24 cellular contexts compared by ENCODE assay signal in genomic region chr19:39963860-39964259, GRCh38. TPM values are rescaled to one million over a fixed set of nuclear protein-coding genes. Genes with fewer than 3 reads are reported as not detected.
A peak's percentile ranks its signal among the peaks of the same experiment; 100 is the strongest.
DNase-seq lines count a peak whose midpoint lies in the region; ATAC-seq, FAIRE-seq and TF ChIP-seq lines count a peak whose summit lies in the region.
"Had no signal": no experiment of that assay in that cellular context is flagged by ENCODE, and none has a peak within 500 bp of the region (broad histone marks: within the 10 kb centered on the region; RNA-seq: fewer than 3 reads in every experiment).

No MANE protein-coding gene starts in this region.

- no peaks in the 10 kb centered on the region for H3K79me2 ChIP-seq in osteoblast (ENCODE audit: insufficient read depth, low read length)

- no peaks in the 10 kb centered on the region for H4K20me1 ChIP-seq in osteoblast (ENCODE audit: insufficient read depth, low read length)

- H3K27me3 Mint-ChIP-seq in T-helper 17 cell = no peaks in the 10 kb centered on the region

- WGBS in heart right ventricle, 2 donors = 82 to 88% methylated on average over 3 of the region's 3 CpGs

- H2AFZ ChIP-seq in osteoblast (ENCODE audit: low read length) = no peak overlapping the region
- H2AFZ ChIP-seq: PC-9 had no signal

- TF ChIP-seq CTCF in heart right ventricle (IDR thresholded peaks at IDR 0.05) = no peak
- no peak for TF ChIP-seq CTCF in osteoblast (IDR thresholded peaks at IDR 0.05; ENCODE audit: extremely low read depth, low read depth, low read length)

- H3K4me3 ChIP-seq in heart right ventricle (no peak overlapping the region), osteoblast (ENCODE audit: insufficient read depth, low read length) (no peak overlapping the region)
- H3K4me3 ChIP-seq: GM12878, PC-9 had no signal

- peak; percentile 25 for DNase-seq in activated CD8-positive, alpha-beta memory T cell treated with anti-CD3 and anti-CD28 coated beads, Interleukin-2, amount 50 U/mL, for 48 hours
- no peak for DNase-seq in activated CD8-positive, alpha-beta memory T cell treated with anti-CD3 and anti-CD28 coated beads, Interleukin-2, amount 50 U/mL, for 4 hours
- DNase-seq in GM19239 (ENCODE audit: insufficient read length, low spot score) = no peak
- DNase-seq in T-helper 17 cell = no peak
- DNase-seq in stimulated activated CD8-positive, alpha-beta memory T cell treated with anti-CD3 and anti-CD28 coated beads, Interleukin-4, amount 100 ng/mL, for 48 hours = peak; percentile 10
- no peak for DNase-seq in heart right ventricle
- no peak for DNase-seq in osteoblast (ENCODE audit: insufficient read length, low spot score, missing footprints)
- DNase-seq in SHP77 treated with DMSO at 0.1 percent for 48 hours (lab: John Stamatoyannopoulos, UW) = no peak
- DNase-seq: DND-41, GOT3, MV-4-11, NCI-H1105 treated with DMSO at 0.1 percent for 48 hours, NCI-H1694, NCI-H2081, NCI-H2171 treated with DMSO at 0.1 percent for 48 hours, NCI-H524 treated with DMSO at 0.1 percent for 48 hours, PC-9, RPMI8226, SIG-M5 had no signal

- no peak overlapping the region for H3K4me3 Mint-ChIP-seq in T-helper 17 cell

- peaks cover 30% of the 10 kb centered on the region for H3K4me1 Mint-ChIP-seq in T-helper 17 cell

- H3K4me1 ChIP-seq in heart right ventricle (peaks cover 0 to 1% (median 0%) of the 10 kb centered on the region in 9 donors), osteoblast (ENCODE audit: insufficient read depth, low read length) (no peaks in the 10 kb centered on the region)

- ATAC-seq in T-helper 17 cell (no peak), heart right ventricle (no peak)
- ATAC-seq: GM12878, HCT116 had no signal

- H3K36me3 Mint-ChIP-seq in T-helper 17 cell (ENCODE audit: low read depth) = no peaks in the 10 kb centered on the region
- H3K36me3 Mint-ChIP-seq: CD14-positive monocyte had no signal

- peak; percentile 44 for FAIRE-seq in GM19239 (lab: Jason Lieb, UNC)
- FAIRE-seq: GM12878 had no signal

- H3K27me3 ChIP-seq in heart right ventricle (peaks cover 0 to 48% (median 0%) of the 10 kb centered on the region in 7 donors), osteoblast (ENCODE audit: insufficient read depth, low read length) (no peaks in the 10 kb centered on the region)

- intact Hi-C loops in heart right ventricle (cut with DNase I) = loop anchor here in 2 of 10 donors (10.0 kb wide), 2 partner anchors 169 to 179 kb away; no protein-coding TSS in a partner anchor

- H3K27ac Mint-ChIP-seq in T-helper 17 cell = peak overlapping the region; percentile 53
- H3K27ac Mint-ChIP-seq: CD14-positive monocyte had no signal

- no peak overlapping the region for H3K4me2 ChIP-seq in osteoblast (ENCODE audit: insufficient read depth, low read length)
- H3K4me2 ChIP-seq: KMS-11, PC-9 had no signal

- no peak overlapping the region for H3K27ac ChIP-seq in heart right ventricle
- no peak overlapping the region for H3K27ac ChIP-seq in osteoblast (ENCODE audit: low read depth, low read length)
- H3K27ac ChIP-seq: KMS-11, PC-9 had no signal

- H3K9me3 ChIP-seq in T-helper 17 cell (ENCODE audit: control insufficient read depth, low read length, poor library complexity, severe bottlenecking) = no peaks in the 10 kb centered on the region
- H3K9me3 ChIP-seq in heart right ventricle = no peaks in the 10 kb centered on the region
- no peaks in the 10 kb centered on the region for H3K9me3 ChIP-seq in osteoblast (ENCODE audit: low read depth, low read length)

- H3K36me3 ChIP-seq in heart right ventricle (no peaks in the 10 kb centered on the region), osteoblast (ENCODE audit: insufficient read depth, low read length) (no peaks in the 10 kb centered on the region)

RNA-seq across cellular contexts. Expression of gene PSMC4, which starts 7.1 kb away (rescaled TPM):
- 10 to 100 TPM; 82.2 to 87.5 TPM for total RNA-seq in T-helper 17 cell
- 10 to 100 TPM; 64.1 to 86.5 (median 78.1) TPM for total RNA-seq in heart right ventricle
- 100 to 1,000 TPM in 1 of 2 donors, 10 to 100 TPM in 1; 81.9 to 111 TPM for polyA plus RNA-seq in heart right ventricle
- 89.9 and 99.5 TPM in 2 replicates for total RNA-seq in osteoblast

RNA-seq across cellular contexts. Expression of gene FCGBP, which starts 29.4 kb away (rescaled TPM):
- total RNA-seq in T-helper 17 cell (10 to 100 TPM in 1 of 2 donors, 1 to 10 TPM in 1; 9.1 to 10.1 TPM), heart right ventricle (10 to 100 TPM in 2 of 10 donors, 1 to 10 TPM in 4, under 1 TPM in 4; 0.30 to 42.3 (median 1.9) TPM), osteoblast (under 0.01 TPM in 2 replicates)
- polyA plus RNA-seq in heart right ventricle = 1 to 10 TPM in 1 of 2 donors, under 1 TPM in 1; 0.74 to 1.2 TPM
- total RNA-seq: A172 had no signal

RNA-seq across cellular contexts. Expression of gene ZNF546, which starts 33.0 kb away (rescaled TPM):
- total RNA-seq in T-helper 17 cell (1 to 10 TPM; 2.5 to 2.7 TPM), heart right ventricle (10 to 100 TPM in 5 of 10 donors, 1 to 10 TPM in 5; 5.7 to 13.5 (median 8.9) TPM), osteoblast (8.7 and 8.8 TPM in 2 replicates)
- 1 to 10 TPM in 1 of 2 donors, under 1 TPM in 1; 0.72 to 4.8 TPM for polyA plus RNA-seq in heart right ventricle

Comparison
In these comparisons a context has a peak if more than half of its experiments do, and no peak if none do; other contexts are left out.
1. DNase-seq: peak in activated CD8-positive, alpha-beta memory T cell treated with anti-CD3 and anti-CD28 coated beads, Interleukin-2, amount 50 U/mL, for 48 hours (single experiment) and stimulated activated CD8-positive, alpha-beta memory T cell treated with anti-CD3 and anti-CD28 coated beads, Interleukin-4, amount 100 ng/mL, for 48 hours (single experiment); none in activated CD8-positive, alpha-beta memory T cell treated with anti-CD3 and anti-CD28 coated beads, Interleukin-2, amount 50 U/mL, for 4 hours (single experiment), GM19239 (single experiment), T-helper 17 cell (0 of 3), heart right ventricle (0 of 2), osteoblast (single experiment) and SHP77 treated with DMSO at 0.1 percent for 48 hours (single experiment).